In the genomic region with DNA sequence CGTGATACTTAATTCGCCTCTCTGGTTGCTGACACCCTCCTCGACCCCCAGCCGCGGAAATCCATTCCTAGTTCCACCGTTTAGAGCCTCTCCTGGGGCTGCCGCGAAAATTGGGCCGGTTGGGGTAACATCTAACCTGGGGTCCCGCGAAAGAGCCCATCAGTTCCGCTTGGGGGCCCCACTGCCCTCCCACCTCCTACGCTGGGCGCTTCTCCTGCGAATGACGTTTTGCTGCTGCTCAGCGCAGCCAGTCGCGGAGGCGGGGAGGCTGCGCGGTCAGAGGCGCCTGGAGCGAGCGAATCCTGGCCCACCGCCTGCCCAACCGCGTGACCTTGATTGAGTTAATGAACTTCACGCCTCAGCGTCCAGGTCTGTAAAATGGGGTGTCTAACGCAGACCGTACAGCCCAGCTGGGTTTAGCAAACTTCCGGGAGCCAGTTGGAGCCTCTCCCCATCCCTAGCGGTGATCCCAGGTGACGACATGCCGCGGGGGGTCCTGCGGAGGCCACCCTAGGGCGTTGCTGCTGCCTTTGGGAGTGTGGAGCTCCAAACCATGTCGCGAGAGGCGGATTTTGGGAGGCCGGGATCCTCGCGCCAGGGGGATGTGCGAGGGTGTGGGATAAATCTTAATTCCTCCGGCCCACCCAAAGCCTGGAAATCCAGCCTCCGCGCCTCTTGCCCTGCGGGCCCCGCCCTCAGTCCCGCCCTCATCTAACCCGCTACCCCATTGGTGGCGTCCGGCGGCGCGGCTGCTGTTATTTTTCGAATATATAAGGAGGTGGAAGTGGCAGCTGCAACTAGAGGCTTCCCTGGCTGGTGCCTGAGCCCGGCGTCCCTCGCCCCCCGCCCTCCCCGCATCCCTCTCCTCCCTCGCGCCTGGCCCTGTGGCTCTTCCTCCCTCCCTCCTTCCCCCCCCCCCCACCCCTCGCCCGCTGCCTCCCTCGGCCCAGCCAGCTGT, we compare ENCODE assay signal across 1 cellular context.
TF ChIP-seq lines count a peak whose summit lies in the region.

A gene (plus strand): TSS at position 800 of the 958 bp plus-strand sequence. CDS start 222 bp downstream, outside the sequence.

TF ChIP-seq in GM12878, 131 proteins besides CTCF, POLR2A, EP300 and RAD21 (continued from another document and continues in another):
- TF ChIP-seq, protein P1, sequence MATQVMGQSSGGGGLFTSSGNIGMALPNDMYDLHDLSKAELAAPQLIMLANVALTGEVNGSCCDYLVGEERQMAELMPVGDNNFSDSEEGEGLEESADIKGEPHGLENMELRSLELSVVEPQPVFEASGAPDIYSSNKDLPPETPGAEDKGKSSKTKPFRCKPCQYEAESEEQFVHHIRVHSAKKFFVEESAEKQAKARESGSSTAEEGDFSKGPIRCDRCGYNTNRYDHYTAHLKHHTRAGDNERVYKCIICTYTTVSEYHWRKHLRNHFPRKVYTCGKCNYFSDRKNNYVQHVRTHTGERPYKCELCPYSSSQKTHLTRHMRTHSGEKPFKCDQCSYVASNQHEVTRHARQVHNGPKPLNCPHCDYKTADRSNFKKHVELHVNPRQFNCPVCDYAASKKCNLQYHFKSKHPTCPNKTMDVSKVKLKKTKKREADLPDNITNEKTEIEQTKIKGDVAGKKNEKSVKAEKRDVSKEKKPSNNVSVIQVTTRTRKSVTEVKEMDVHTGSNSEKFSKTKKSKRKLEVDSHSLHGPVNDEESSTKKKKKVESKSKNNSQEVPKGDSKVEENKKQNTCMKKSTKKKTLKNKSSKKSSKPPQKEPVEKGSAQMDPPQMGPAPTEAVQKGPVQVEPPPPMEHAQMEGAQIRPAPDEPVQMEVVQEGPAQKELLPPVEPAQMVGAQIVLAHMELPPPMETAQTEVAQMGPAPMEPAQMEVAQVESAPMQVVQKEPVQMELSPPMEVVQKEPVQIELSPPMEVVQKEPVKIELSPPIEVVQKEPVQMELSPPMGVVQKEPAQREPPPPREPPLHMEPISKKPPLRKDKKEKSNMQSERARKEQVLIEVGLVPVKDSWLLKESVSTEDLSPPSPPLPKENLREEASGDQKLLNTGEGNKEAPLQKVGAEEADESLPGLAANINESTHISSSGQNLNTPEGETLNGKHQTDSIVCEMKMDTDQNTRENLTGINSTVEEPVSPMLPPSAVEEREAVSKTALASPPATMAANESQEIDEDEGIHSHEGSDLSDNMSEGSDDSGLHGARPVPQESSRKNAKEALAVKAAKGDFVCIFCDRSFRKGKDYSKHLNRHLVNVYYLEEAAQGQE (IDR thresholded peaks at IDR 0.05; ENCODE audit: low read depth, low read length), result 0 out of 2 replicates have a peak, but pooled peaks have one; percentile 7
- TF ChIP-seq NR2F1 (conservative IDR thresholded peaks at IDR 0.05), result peak; percentile 86
- TF ChIP-seq, protein P2, sequence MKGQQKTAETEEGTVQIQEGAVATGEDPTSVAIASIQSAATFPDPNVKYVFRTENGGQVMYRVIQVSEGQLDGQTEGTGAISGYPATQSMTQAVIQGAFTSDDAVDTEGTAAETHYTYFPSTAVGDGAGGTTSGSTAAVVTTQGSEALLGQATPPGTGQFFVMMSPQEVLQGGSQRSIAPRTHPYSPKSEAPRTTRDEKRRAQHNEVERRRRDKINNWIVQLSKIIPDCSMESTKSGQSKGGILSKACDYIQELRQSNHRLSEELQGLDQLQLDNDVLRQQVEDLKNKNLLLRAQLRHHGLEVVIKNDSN (IDR thresholded peaks at IDR 0.05; ENCODE audit: borderline replicate concordance, extremely low read length, insufficient read depth, low read depth, low read length), result peak; percentile 22
- TF ChIP-seq, protein P3, sequence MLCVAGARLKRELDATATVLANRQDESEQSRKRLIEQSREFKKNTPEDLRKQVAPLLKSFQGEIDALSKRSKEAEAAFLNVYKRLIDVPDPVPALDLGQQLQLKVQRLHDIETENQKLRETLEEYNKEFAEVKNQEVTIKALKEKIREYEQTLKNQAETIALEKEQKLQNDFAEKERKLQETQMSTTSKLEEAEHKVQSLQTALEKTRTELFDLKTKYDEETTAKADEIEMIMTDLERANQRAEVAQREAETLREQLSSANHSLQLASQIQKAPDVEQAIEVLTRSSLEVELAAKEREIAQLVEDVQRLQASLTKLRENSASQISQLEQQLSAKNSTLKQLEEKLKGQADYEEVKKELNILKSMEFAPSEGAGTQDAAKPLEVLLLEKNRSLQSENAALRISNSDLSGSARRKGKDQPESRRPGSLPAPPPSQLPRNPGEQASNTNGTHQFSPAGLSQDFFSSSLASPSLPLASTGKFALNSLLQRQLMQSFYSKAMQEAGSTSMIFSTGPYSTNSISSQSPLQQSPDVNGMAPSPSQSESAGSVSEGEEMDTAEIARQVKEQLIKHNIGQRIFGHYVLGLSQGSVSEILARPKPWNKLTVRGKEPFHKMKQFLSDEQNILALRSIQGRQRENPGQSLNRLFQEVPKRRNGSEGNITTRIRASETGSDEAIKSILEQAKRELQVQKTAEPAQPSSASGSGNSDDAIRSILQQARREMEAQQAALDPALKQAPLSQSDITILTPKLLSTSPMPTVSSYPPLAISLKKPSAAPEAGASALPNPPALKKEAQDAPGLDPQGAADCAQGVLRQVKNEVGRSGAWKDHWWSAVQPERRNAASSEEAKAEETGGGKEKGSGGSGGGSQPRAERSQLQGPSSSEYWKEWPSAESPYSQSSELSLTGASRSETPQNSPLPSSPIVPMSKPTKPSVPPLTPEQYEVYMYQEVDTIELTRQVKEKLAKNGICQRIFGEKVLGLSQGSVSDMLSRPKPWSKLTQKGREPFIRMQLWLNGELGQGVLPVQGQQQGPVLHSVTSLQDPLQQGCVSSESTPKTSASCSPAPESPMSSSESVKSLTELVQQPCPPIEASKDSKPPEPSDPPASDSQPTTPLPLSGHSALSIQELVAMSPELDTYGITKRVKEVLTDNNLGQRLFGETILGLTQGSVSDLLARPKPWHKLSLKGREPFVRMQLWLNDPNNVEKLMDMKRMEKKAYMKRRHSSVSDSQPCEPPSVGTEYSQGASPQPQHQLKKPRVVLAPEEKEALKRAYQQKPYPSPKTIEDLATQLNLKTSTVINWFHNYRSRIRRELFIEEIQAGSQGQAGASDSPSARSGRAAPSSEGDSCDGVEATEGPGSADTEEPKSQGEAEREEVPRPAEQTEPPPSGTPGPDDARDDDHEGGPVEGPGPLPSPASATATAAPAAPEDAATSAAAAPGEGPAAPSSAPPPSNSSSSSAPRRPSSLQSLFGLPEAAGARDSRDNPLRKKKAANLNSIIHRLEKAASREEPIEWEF (IDR thresholded peaks at IDR 0.05; ENCODE audit: insufficient replicate concordance, low read depth, low read length), result no peak
- TF ChIP-seq ATF7 (IDR thresholded peaks at IDR 0.05; ENCODE audit: low read depth), result peak; percentile 79
- TF ChIP-seq IKZF2 (IDR thresholded peaks at IDR 0.05), result peak; percentile 84 to 88
- TF ChIP-seq, protein P4, sequence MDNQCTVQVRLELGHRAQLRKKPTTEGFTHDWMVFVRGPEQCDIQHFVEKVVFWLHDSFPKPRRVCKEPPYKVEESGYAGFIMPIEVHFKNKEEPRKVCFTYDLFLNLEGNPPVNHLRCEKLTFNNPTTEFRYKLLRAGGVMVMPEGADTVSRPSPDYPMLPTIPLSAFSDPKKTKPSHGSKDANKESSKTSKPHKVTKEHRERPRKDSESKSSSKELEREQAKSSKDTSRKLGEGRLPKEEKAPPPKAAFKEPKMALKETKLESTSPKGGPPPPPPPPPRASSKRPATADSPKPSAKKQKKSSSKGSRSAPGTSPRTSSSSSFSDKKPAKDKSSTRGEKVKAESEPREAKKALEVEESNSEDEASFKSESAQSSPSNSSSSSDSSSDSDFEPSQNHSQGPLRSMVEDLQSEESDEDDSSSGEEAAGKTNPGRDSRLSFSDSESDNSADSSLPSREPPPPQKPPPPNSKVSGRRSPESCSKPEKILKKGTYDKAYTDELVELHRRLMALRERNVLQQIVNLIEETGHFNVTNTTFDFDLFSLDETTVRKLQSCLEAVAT (IDR thresholded peaks at IDR 0.05), result peak; percentile 63
- TF ChIP-seq SIN3A (IDR thresholded peaks at IDR 0.05; ENCODE audit: low read depth, low read length), result peak; percentile 85
- TF ChIP-seq POLR2AphosphoS5 (IDR thresholded peaks at IDR 0.05; ENCODE audit: low read length), result peak; percentile 67; the same call in 1 of the 2 replicates
- peak; percentile 77; the same call in 1 of the 2 replicates for TF ChIP-seq ZNF207 (IDR thresholded peaks at IDR 0.05; ENCODE audit: borderline replicate concordance)
- peak; percentile 55; the same call in 1 of the 2 replicates for TF ChIP-seq BCL11A (IDR thresholded peaks at IDR 0.05; ENCODE audit: low read depth, low read length)
- TF ChIP-seq MEF2B (IDR thresholded peaks at IDR 0.05; ENCODE audit: partially characterized antibody, poor library complexity, severe bottlenecking), result peak; percentile 30
- peak; percentile 69 for TF ChIP-seq TCF12 (IDR thresholded peaks at IDR 0.05; ENCODE audit: low read depth, low read length)
- TF ChIP-seq, protein P5, sequence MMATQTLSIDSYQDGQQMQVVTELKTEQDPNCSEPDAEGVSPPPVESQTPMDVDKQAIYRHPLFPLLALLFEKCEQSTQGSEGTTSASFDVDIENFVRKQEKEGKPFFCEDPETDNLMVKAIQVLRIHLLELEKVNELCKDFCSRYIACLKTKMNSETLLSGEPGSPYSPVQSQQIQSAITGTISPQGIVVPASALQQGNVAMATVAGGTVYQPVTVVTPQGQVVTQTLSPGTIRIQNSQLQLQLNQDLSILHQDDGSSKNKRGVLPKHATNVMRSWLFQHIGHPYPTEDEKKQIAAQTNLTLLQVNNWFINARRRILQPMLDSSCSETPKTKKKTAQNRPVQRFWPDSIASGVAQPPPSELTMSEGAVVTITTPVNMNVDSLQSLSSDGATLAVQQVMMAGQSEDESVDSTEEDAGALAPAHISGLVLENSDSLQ (IDR thresholded peaks at IDR 0.05), result peak; percentile 49
- no peak for TF ChIP-seq NRF1 (conservative IDR thresholded peaks at IDR 0.05; ENCODE audit: low read depth, low read length)
- TF ChIP-seq, protein P6, sequence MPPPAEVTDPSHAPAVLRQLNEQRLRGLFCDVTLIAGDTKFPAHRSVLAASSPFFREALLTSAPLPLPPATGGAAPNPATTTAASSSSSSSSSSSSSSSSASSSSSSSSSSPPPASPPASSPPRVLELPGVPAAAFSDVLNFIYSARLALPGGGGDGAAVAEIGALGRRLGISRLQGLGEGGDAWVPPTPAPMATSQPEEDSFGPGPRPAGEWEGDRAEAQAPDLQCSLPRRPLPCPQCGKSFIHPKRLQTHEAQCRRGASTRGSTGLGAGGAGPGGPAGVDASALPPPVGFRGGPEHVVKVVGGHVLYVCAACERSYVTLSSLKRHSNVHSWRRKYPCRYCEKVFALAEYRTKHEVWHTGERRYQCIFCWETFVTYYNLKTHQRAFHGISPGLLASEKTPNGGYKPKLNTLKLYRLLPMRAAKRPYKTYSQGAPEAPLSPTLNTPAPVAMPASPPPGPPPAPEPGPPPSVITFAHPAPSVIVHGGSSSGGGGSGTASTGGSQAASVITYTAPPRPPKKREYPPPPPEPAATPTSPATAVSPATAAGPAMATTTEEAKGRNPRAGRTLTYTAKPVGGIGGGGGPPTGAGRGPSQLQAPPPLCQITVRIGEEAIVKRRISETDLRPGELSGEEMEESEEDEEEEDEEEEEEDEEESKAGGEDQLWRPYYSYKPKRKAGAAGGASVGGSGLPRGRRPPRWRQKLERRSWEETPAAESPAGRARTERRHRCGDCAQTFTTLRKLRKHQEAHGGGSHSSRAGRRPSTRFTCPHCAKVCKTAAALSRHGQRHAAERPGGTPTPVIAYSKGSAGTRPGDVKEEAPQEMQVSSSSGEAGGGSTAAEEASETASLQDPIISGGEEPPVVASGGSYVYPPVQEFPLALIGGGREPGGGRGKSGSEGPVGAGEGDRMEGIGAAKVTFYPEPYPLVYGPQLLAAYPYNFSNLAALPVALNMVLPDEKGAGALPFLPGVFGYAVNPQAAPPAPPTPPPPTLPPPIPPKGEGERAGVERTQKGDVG (CRISPR knock-in tag; IDR thresholded peaks at IDR 0.05), result no peak
- 0 out of 2 replicates have a peak, but pooled peaks have one; percentile 13 for TF ChIP-seq BACH1 (IDR thresholded peaks at IDR 0.05; ENCODE audit: borderline replicate concordance)
- peak; percentile 72; the same call in 1 of the 2 replicates for TF ChIP-seq CBFB (IDR thresholded peaks at IDR 0.05; ENCODE audit: low read depth)
- TF ChIP-seq, protein P7, sequence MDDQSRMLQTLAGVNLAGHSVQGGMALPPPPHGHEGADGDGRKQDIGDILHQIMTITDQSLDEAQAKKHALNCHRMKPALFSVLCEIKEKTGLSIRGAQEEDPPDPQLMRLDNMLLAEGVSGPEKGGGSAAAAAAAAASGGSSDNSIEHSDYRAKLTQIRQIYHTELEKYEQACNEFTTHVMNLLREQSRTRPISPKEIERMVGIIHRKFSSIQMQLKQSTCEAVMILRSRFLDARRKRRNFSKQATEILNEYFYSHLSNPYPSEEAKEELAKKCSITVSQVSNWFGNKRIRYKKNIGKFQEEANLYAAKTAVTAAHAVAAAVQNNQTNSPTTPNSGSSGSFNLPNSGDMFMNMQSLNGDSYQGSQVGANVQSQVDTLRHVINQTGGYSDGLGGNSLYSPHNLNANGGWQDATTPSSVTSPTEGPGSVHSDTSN (IDR thresholded peaks at IDR 0.05; ENCODE audit: insufficient replicate concordance, low read depth, low read length), result no peak
- TF ChIP-seq IKZF1 (conservative IDR thresholded peaks at IDR 0.05), result peak; percentile 94
- TF ChIP-seq, protein P8, sequence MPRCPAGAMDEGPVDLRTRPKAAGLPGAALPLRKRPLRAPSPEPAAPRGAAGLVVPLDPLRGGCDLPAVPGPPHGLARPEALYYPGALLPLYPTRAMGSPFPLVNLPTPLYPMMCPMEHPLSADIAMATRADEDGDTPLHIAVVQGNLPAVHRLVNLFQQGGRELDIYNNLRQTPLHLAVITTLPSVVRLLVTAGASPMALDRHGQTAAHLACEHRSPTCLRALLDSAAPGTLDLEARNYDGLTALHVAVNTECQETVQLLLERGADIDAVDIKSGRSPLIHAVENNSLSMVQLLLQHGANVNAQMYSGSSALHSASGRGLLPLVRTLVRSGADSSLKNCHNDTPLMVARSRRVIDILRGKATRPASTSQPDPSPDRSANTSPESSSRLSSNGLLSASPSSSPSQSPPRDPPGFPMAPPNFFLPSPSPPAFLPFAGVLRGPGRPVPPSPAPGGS (IDR thresholded peaks at IDR 0.05; ENCODE audit: borderline replicate concordance, insufficient read depth, low read depth, low read length, poor library complexity, severe bottlenecking), result no peak
- TF ChIP-seq POU2F2 (IDR thresholded peaks at IDR 0.05; ENCODE audit: borderline replicate concordance, low read depth, low read length), result peak; percentile 44; the same call in 1 of the 3 replicates
- TF ChIP-seq ZNF217 (IDR thresholded peaks at IDR 0.05), result peak; percentile 93
- no peak for TF ChIP-seq POLR2AphosphoS2 (IDR thresholded peaks at IDR 0.05; ENCODE audit: low read depth, low read length)
- peak; percentile 90 for TF ChIP-seq NBN (IDR thresholded peaks at IDR 0.05)
- TF ChIP-seq TBL1XR1 (IDR thresholded peaks at IDR 0.05; ENCODE audit: low read depth, low read length), result no peak
- peak; percentile 78 for TF ChIP-seq EED (IDR thresholded peaks at IDR 0.05; ENCODE audit: low read depth)
- peak; percentile 20 to 77; a peak in 3 of 4 replicates for TF ChIP-seq BHLHE40 (IDR thresholded peaks at IDR 0.05; ENCODE audit: borderline replicate concordance in 1 of 2, low read depth in 2 of 2, low read length in 1 of 2)
- TF ChIP-seq DPF2 (IDR thresholded peaks at IDR 0.05), result peak; percentile 80
